ENCODE assay signal across 8 cellular contexts in the genomic region with DNA sequence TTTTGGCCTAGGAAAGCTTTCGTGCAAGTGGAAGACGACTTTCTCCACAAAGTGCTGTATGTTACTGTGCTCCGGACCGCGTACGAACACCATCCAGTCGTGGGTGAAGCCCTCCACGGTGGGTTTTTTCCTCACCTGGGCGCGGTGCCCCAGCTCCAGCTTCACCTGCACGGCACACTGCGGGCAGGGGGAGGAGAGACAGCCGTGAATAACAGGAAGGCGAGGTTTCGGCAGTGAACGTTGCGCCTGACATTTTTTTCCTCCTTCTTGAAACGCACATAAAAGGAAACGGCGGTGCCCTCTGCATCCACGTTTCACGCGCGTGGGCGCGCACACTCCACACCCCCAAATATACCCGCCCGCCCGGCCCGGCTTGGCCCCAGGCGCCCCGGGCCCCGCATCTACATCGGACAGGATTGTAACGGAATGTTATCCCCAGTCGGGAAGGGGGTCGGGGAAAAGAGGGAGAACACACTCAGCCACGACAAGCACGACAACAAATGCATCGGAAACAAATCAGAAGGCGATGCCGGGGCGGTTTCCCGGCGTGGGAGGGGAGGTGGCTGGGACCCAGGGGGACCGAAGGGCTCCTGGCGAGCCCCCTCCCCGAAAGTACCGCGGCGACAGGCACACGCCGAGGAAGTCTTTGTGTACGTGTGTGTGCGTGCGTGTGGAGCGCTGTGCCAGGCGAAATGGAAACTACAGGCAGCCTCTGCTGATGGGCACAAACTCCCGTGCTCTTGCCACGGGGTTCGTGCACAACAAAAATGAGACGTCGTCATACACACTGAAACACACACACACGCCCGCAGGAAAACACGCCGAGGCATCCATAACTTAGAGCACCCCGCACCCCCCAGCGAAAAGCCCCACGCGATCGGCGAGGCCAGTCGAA. TPM values are rescaled to one million over a fixed set of nuclear protein-coding genes. Genes with fewer than 3 reads are reported as not detected.
DNase-seq lines count a peak whose midpoint lies in the region; TF ChIP-seq lines count a peak whose summit lies in the region.

No MANE protein-coding gene starts in this region.

- no peaks in the 10 kb centered on the region for H3K36me3 ChIP-seq in liver (ENCODE audit: control insufficient read depth in 4 of 4, insufficient read depth in 3 of 4, low read depth in 1 of 4, low read length in 3 of 4)

- TF ChIP-seq RAD21 in liver (IDR thresholded peaks at IDR 0.05): no peak

- H3K27ac ChIP-seq in AG04450 (ENCODE audit: low read depth, low read length) (peak overlapping the region; percentile 25), coronary artery (peak overlapping the region; percentile 90 to 95), liver (ENCODE audit: low read depth in 1 of 2, low read length in 2 of 2) (peak overlapping the region; percentile 8 to 82)

- no peak for DNase-seq in AG04450 (ENCODE audit: low read depth, low spot score)
- peak; percentile 17 for DNase-seq in HK-2 (ENCODE audit: unreplicated experiment)
- DNase-seq in activated CD4-positive, alpha-beta T cell treated with anti-CD3 and anti-CD28 coated beads for 48 hours: peak; percentile 65
- no peak for DNase-seq in coronary artery (ENCODE audit: low spot score)
- peak; percentile 55 to 75 for DNase-seq in stimulated activated CD4-positive, alpha-beta T cell treated with anti-CD3 and anti-CD28 coated beads, Interleukin-4, amount 100 ng/mL, for 4 hours
- DNase-seq in NCI-H2029 (lab: John Stamatoyannopoulos, UW): no peak
- no peak for DNase-seq in ACHN

- peak overlapping the region; percentile 48 to 50 for H3K9ac ChIP-seq in liver (ENCODE audit: low read depth in 1 of 2, low read length in 2 of 2)

- H3K27me3 ChIP-seq in AG04450 (ENCODE audit: control insufficient read depth, insufficient read depth, low read length): no peaks in the 10 kb centered on the region
- no peaks in the 10 kb centered on the region for H3K27me3 ChIP-seq in liver (ENCODE audit: control insufficient read depth in 4 of 4, insufficient read depth in 4 of 4, low read length in 3 of 4)

- CTCF ChIA-PET in AG04450 (lab: Charles Lee): interaction anchor here (0.8 to 2.0 kb wide), 3 partner anchors 8 to 490 kb away, joined by 3 to 12 read pairs (median 7); no protein-coding TSS in a partner anchor

- H3K4me3 ChIP-seq in AG04450 (ENCODE audit: low read depth, low read length) (peak overlapping the region; percentile 89), coronary artery (peak overlapping the region; percentile 87), liver (ENCODE audit: low read depth in 1 of 3, low read length in 3 of 3) (peak overlapping the region; percentile 51 to 91 (median 91))

- H3K4me1 ChIP-seq in liver (ENCODE audit: control insufficient read depth in 4 of 4, insufficient read depth in 4 of 4, low read length in 3 of 4): peaks cover 1 to 38% (median 26%) of the 10 kb centered on the region in 4 donors

- in situ Hi-C loops in ACHN (cut with HindIII; ENCODE audit: low pct_ligation_motif_present, low pct_unique_long_range_greater_than_20kb, low sequenced_read_pairs): no loop called here

- no peaks in the 10 kb centered on the region for H3K9me3 ChIP-seq in AG04450 (ENCODE audit: control insufficient read depth, insufficient read depth, low read length)
- H3K9me3 ChIP-seq in liver (ENCODE audit: control insufficient read depth in 4 of 4, low read length in 3 of 4): no peaks in the 10 kb centered on the region

- under 1% methylated on average over 74 of the region's 74 CpGs for WGBS in liver

- TF ChIP-seq CTCF in AG04450 (IDR thresholded peaks at IDR 0.05; ENCODE audit: low read depth, low read length) (no peak), coronary artery (IDR thresholded peaks at IDR 0.05) (no peak), liver (IDR thresholded peaks at IDR 0.05; ENCODE audit: low read depth, low read length, missing input control) (no peak)

- POLR2A ChIA-PET in AG04450 (lab: Yijun Ruan, JAX): interaction anchor here (1.2 to 1.8 kb wide), 3 partner anchors 9 to 361 kb away, joined by 6 to 15 read pairs (median 7); no protein-coding TSS in a partner anchor

TF ChIP-seq in liver, 16 proteins besides CTCF, POLR2A, EP300 and RAD21:
- no peak for TF ChIP-seq FOXA2 (IDR thresholded peaks at IDR 0.05)
TF ChIP-seq in liver: peak in this region for 0.

RNA-seq across cellular contexts. Expression of gene MLLT3, which starts 1.4 kb away (rescaled TPM):
- polyA plus RNA-seq in AG04450 (2011; rRNA removed) (26.5 and 32.5 TPM in 2 replicates), liver (under 1 TPM; 0.79 to 0.80 TPM)
- polyA minus RNA-seq in AG04450 (2011; rRNA and poly(A)+ RNA removed): 16.0 and 27.6 TPM in 2 replicates
- total RNA-seq in liver: 10 to 100 TPM in 1 of 2 donors, 1 to 10 TPM in 1; 1.8 to 25.5 TPM

Comparison
In these comparisons a context has a peak if more than half of its experiments do, and no peak if none do; other contexts are left out.
1. DNase-seq: peak in HK-2 (single experiment), activated CD4-positive, alpha-beta T cell treated with anti-CD3 and anti-CD28 coated beads for 48 hours (single experiment) and stimulated activated CD4-positive, alpha-beta T cell treated with anti-CD3 and anti-CD28 coated beads, Interleukin-4, amount 100 ng/mL, for 4 hours (2 of 2); none in AG04450 (single experiment), coronary artery (single experiment), NCI-H2029 (single experiment) and ACHN (single experiment).
2. H3K27ac ChIP-seq: peak in every context shown above with its lines; median percentile 92 in coronary artery; 45 in liver; 25 in AG04450.
3. RNA of gene MLLT3, which starts 1.4 kb away (polyA plus RNA-seq): 26.5 to 32.5 TPM in AG04450; 0.79 to 0.80 TPM in liver; every median in the first group is over 10 times any median in the second.
4. Peak in every context shown above with its lines, with median percentiles within 50 percentile points of each other: H3K4me3 ChIP-seq.